ENCODE assay signal across 10 cellular contexts in genomic region chr15:39312984-39313383, GRCh38.
DNase-seq lines count a peak whose midpoint lies in the region; ATAC-seq, FAIRE-seq and TF ChIP-seq lines count a peak whose summit lies in the region.
"Had no signal": no experiment of that assay in that cellular context is flagged by ENCODE, and none has a peak within 500 bp of the region (broad histone marks: within the 10 kb centered on the region; RNA-seq: fewer than 3 reads in every experiment).

No MANE protein-coding gene starts in this region.

- TF ChIP-seq CTCF in foreskin keratinocyte (conservative IDR thresholded peaks at IDR 0.05) (peak; percentile 38), endothelial cell (IDR thresholded peaks at IDR 0.05; ENCODE audit: unreplicated experiment) (no peak)

- H3K4me1 Mint-ChIP-seq in endothelial cell (ENCODE audit: unreplicated experiment): no peaks in the 10 kb centered on the region

- no peak overlapping the region for H3K27ac ChIP-seq in foreskin keratinocyte

- no peaks in the 10 kb centered on the region for H3K27me3 Mint-ChIP-seq in endothelial cell (ENCODE audit: unreplicated experiment)

- no peaks in the 10 kb centered on the region for H3K27me3 ChIP-seq in foreskin keratinocyte

- peaks cover 7% of the 10 kb centered on the region for H3K4me1 ChIP-seq in foreskin keratinocyte

- no peaks in the 10 kb centered on the region for H3K9me3 Mint-ChIP-seq in endothelial cell (ENCODE audit: unreplicated experiment)

- FAIRE-seq in urothelium cell line (lab: Jason Lieb, UNC): no peak

- H3K27ac Mint-ChIP-seq in endothelial cell (ENCODE audit: unreplicated experiment): no peak overlapping the region

- ATAC-seq in GM19043 (IDR thresholded peaks at IDR 0.05; ENCODE audit: low read depth, unreplicated experiment) (peak; percentile 72), foreskin keratinocyte (no peak), GM21381 (IDR thresholded peaks at IDR 0.05; ENCODE audit: unreplicated experiment) (no peak)

- H3K4me3 Mint-ChIP-seq in endothelial cell (ENCODE audit: unreplicated experiment): no peak overlapping the region

- no peaks in the 10 kb centered on the region for H3K36me3 Mint-ChIP-seq in endothelial cell (ENCODE audit: low read depth, unreplicated experiment)

- DNase-seq in CD1c-positive myeloid dendritic cell (ENCODE audit: extremely low spot score) (peak; percentile 72), NCI-H526 (lab: John Stamatoyannopoulos, UW) (peak; percentile 6 to 46), foreskin keratinocyte (no peak), dedifferentiated amniotic fluid mesenchymal stem cell (ENCODE audit: extremely low spot score) (no peak), endothelial cell (ENCODE audit: low spot score) (no peak), urothelium cell line (ENCODE audit: low spot score) (no peak)
- DNase-seq: NCI-H1048; stimulated activated CD4-positive, alpha-beta T cell treated with anti-CD3 and anti-CD28 coated beads, Interleukin-4, amount 100 ng/mL, for 24 hours had no signal

Comparison
In these comparisons a context has a peak if more than half of its experiments do, and no peak if none do; other contexts are left out.
1. DNase-seq: peak in CD1c-positive myeloid dendritic cell (single experiment) and NCI-H526 (2 of 2); none in foreskin keratinocyte (0 of 2), dedifferentiated amniotic fluid mesenchymal stem cell (single experiment), endothelial cell (single experiment) and urothelium cell line (single experiment).